ENCODE assay signal across 1 cellular context in the genomic region with DNA sequence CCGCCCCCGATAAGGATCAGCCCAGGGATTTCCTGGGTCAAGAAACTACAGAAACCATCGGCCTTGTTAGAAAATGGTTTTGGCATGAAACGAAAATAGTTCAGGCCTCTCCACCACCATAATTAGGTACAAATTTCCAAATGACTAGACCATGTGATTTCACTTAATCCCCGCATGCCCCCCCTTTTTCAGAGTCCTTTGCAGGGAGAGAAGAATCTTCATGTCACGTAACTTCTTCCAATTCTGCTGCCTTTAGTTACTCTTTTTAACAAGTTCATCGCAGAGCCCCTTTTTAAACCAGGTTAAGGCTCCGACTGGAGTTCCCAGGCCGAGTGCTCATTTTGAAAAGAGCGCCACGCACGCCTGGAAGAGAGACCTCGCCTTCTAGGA.
TF ChIP-seq lines count a peak whose summit lies in the region.

No MANE protein-coding gene starts in this region.

TF ChIP-seq in endothelial cell of umbilical vein, 7 proteins besides CTCF, POLR2A, EP300 and RAD21 (continued from another document):
- TF ChIP-seq, protein P1, sequence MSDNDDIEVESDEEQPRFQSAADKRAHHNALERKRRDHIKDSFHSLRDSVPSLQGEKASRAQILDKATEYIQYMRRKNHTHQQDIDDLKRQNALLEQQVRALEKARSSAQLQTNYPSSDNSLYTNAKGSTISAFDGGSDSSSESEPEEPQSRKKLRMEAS (IDR thresholded peaks at IDR 0.05; ENCODE audit: insufficient read depth, insufficient read length), result no peak
